Comparison of ENCODE assay signal across 8 cellular contexts in the genomic region with DNA sequence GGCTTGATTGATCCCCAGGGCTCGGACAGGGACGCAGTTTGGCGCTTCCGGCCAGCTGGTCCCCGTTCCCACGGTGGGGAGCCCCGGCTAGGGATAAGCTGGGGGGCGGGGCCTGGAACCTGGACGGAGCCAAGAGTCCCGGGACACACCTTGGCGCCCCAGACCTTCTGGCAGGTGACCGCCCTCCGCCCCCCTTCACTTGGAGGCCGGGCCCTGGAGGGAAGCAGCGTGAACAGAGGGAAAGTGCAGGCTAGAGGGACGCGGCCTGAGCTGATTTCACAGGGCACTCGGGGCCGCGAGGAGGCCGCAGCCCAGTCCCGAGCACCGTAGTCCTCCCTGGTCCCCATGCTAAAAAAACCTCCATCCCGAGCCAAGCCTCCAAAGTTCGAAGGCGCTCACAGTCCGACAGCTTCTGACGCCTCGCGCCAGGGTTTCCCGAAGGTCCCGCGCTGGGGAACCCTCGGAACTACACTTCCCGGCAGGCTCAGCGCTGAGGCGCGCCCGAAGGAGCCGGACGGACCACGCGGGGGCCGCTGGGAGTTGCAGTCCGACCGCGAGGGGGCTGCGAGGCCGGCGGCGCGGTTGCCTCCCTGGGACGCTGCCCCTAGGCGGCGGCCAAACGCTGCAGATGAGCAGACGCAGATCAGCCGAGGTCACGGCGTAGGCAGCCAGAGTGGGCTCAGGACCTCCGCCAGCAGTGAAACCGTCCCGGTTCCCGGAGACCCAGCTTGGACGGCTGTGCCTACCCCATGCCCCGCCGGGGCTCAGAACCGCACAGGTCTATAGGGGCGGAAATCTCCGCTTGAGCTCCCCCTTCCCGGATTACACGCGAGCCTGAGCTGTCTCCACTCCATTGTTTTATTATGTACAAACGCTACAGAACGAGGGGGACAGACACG. TPM values are rescaled to one million over a fixed set of nuclear protein-coding genes. Genes with fewer than 3 reads are reported as not detected.
DNase-seq lines count a peak whose midpoint lies in the region; ATAC-seq and TF ChIP-seq lines count a peak whose summit lies in the region.

A gene with protein sequence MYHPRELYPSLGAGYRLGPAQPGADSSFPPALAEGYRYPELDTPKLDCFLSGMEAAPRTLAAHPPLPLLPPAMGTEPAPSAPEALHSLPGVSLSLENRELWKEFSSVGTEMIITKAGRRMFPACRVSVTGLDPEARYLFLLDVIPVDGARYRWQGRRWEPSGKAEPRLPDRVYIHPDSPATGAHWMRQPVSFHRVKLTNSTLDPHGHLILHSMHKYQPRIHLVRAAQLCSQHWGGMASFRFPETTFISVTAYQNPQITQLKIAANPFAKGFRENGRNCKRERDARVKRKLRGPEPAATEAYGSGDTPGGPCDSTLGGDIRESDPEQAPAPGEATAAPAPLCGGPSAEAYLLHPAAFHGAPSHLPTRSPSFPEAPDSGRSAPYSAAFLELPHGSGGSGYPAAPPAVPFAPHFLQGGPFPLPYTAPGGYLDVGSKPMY (minus strand): TSS at position 451 of the 899 bp plus-strand sequence. CDS start 731 bp downstream, outside the sequence.

- peak within 1 kb of the TSS; percentile 95 for H3K27ac Mint-ChIP-seq in activated naive CD8-positive, alpha-beta T cell treated with anti-CD3 and anti-CD28 coated beads for 36 hours

- DNase-seq in GM12865 (ENCODE audit: low read depth) (peak; percentile 97), NCI-H1092 (lab: John Stamatoyannopoulos, UW) (peak; percentile 86), SKM-1 (lab: John Stamatoyannopoulos, UW; ENCODE audit: unreplicated experiment) (peak; percentile 90), Right ventricle myocardium inferior (ENCODE audit: missing footprints) (peak; percentile 97), tibial artery (peak; percentile 90 to 95)
- peak; percentile 97 for DNase-seq in activated naive CD8-positive, alpha-beta T cell treated with anti-CD3 and anti-CD28 coated beads for 36 hours

- H3K9me3 ChIP-seq in parathyroid adenoma (ENCODE audit: control insufficient read depth, low read length) = no peaks in the 10 kb centered on the region
- H3K9me3 ChIP-seq in tibial artery = peaks cover 0 to 3% (median 0%) of the 10 kb centered on the region in 3 donors

- H3K27me3 ChIP-seq in parathyroid adenoma (ENCODE audit: control insufficient read depth, insufficient read depth, low read length) = no peaks in the 10 kb centered on the region
- no peaks in the 10 kb centered on the region for H3K27me3 ChIP-seq in tibial artery

- H3K4me3 Mint-ChIP-seq in activated naive CD8-positive, alpha-beta T cell treated with anti-CD3 and anti-CD28 coated beads for 36 hours = peak within 1 kb of the TSS; percentile 86

- intact Hi-C loops in Right ventricle myocardium inferior (cut with DNase I) = loop anchor here (2.0 kb wide), 1 partner anchor 15 kb away; no protein-coding TSS in a partner anchor
- intact Hi-C loops in tibial artery (cut with DNase I; ENCODE audit: low total_unique reads) = no loop called here

- H3K4me1 ChIP-seq in parathyroid adenoma (peaks cover 17% of the 10 kb centered on the region), tibial artery (peaks cover 0 to 54% (median 38%) of the 10 kb centered on the region in 4 donors)

- no peak within 1 kb of the TSS for H3K9ac ChIP-seq in parathyroid adenoma

- TF ChIP-seq CTCF in GM12865 (IDR thresholded peaks at IDR 0.05; ENCODE audit: insufficient read depth, low read depth, low read length, missing control alignments) (peak; percentile 88), parathyroid adenoma (IDR thresholded peaks at IDR 0.05) (peak; percentile 91), tibial artery (IDR thresholded peaks at IDR 0.05) (peak; percentile 85 to 96)

- peak within 1 kb of the TSS; percentile 96 for H3K4me2 ChIP-seq in parathyroid adenoma (ENCODE audit: low read length)

- H3K4me3 ChIP-seq in GM12865 (ENCODE audit: low read depth, low read length) (peak within 1 kb of the TSS; percentile 87), parathyroid adenoma (ENCODE audit: low read depth, low read length) (peak within 1 kb of the TSS; percentile 59), tibial artery (peak within 1 kb of the TSS; percentile 52 to 57)

- ATAC-seq in HG02623 (IDR thresholded peaks at IDR 0.05; ENCODE audit: unreplicated experiment) = peak; percentile 56
- peak; percentile 93 for ATAC-seq in Right ventricle myocardium inferior

- H3K36me3 ChIP-seq in parathyroid adenoma (ENCODE audit: control insufficient read depth, insufficient read depth, low read length) = no peaks in the 10 kb centered on the region
- peaks cover 11 to 23% (median 16%) of the 10 kb centered on the region in 3 donors for H3K36me3 ChIP-seq in tibial artery

- peaks cover 42% of the 10 kb centered on the region for H3K4me1 Mint-ChIP-seq in activated naive CD8-positive, alpha-beta T cell treated with anti-CD3 and anti-CD28 coated beads for 36 hours

- peaks cover 5% of the 10 kb centered on the region for H3K36me3 Mint-ChIP-seq in activated naive CD8-positive, alpha-beta T cell treated with anti-CD3 and anti-CD28 coated beads for 36 hours

- H2AFZ ChIP-seq in parathyroid adenoma = peak within 1 kb of the TSS; percentile 98

- peak within 1 kb of the TSS; percentile 52 for H3K27ac ChIP-seq in parathyroid adenoma
- H3K27ac ChIP-seq in tibial artery = peak within 1 kb of the TSS; percentile 67 to 94

- H3K79me2 ChIP-seq in parathyroid adenoma = peaks cover 4% of the 10 kb centered on the region

- H3K27me3 Mint-ChIP-seq in activated naive CD8-positive, alpha-beta T cell treated with anti-CD3 and anti-CD28 coated beads for 36 hours = no peaks in the 10 kb centered on the region

- H3K9me3 Mint-ChIP-seq in activated naive CD8-positive, alpha-beta T cell treated with anti-CD3 and anti-CD28 coated beads for 36 hours = peaks cover 3% of the 10 kb centered on the region

RNA-seq across cellular contexts. Expression of the gene that starts here (rescaled TPM):
- total RNA-seq in activated naive CD8-positive, alpha-beta T cell treated with anti-CD3 and anti-CD28 coated beads for 36 hours = 1 to 10 TPM in 1 of 2 experiments, under 1 TPM in 1; 0.74 to 1.1 TPM
- 0.51 TPM for total RNA-seq in Right ventricle myocardium inferior

Comparison
In these comparisons a context has a peak if more than half of its experiments do, and no peak if none do; other contexts are left out.
1. Peak in every context shown above with its lines: DNase-seq, ATAC-seq, H3K4me3 ChIP-seq and H3K27ac ChIP-seq.
2. Peak in DNase-seq and ATAC-seq in Right ventricle myocardium inferior; RNA of the gene not detected or under 1 TPM.